9 cellular contexts compared by ENCODE assay signal in the genomic region with DNA sequence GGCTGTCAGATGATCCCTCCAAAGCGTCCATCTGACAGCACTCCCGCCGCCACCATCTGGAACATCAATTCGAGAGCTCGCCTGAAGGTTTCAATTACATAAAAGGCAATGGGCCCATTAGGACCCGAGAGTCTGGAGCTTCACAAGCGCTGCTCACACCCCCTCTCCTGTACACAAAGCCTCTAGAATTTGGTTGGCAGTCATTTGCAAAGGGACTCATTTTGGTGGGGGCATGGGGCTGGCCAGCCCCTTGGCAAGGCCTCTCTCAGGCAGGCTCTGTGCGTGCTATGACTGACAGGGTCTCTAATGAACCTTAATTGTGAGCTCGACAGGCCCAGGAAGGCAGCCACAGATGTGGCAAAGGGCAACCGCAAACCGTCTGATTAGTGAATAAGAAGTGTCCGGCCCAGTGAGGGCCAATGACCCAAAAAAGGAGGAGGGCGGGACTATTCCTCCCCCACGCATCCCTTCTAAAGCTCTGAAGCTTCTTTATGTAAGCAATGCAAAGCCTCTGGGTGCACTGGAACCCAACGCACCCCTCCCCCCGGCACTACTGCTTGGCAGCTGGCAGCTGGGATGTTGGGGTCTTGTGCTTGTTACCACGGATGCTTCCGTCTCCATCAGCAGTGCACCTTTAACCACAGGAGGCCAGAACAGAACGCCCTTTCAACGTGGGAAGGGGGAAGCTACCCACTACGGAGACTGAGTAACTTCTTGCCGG.
DNase-seq lines count a peak whose midpoint lies in the region; ATAC-seq and TF ChIP-seq lines count a peak whose summit lies in the region.
"Had no signal": no experiment of that assay in that cellular context is flagged by ENCODE, and none has a peak within 500 bp of the region (broad histone marks: within the 10 kb centered on the region; RNA-seq: fewer than 3 reads in every experiment).

No MANE protein-coding gene starts in this region.

- TF ChIP-seq CTCF in HFFc6 (IDR thresholded peaks at IDR 0.05) (no peak), gastroesophageal sphincter (IDR thresholded peaks at IDR 0.05) (no peak)

- no peaks in the 10 kb centered on the region for H3K27me3 ChIP-seq in gastroesophageal sphincter

- H3K27ac Mint-ChIP-seq in HFFc6, result peak overlapping the region; percentile 42
- H3K27ac Mint-ChIP-seq in stimulated activated naive B cell treated with anti-CD40 and anti-IgM and Interleukin-4, amounts not matched to agents 10 μg/mL and 1 μg/mL and 100 μg/mL, for 72 hours, result peak overlapping the region; percentile 32

- peaks cover 84% of the 10 kb centered on the region for H3K4me1 Mint-ChIP-seq in HFFc6 (ENCODE audit: low read depth)
- H3K4me1 Mint-ChIP-seq in stimulated activated naive B cell treated with anti-CD40 and anti-IgM and Interleukin-4, amounts not matched to agents 10 μg/mL and 1 μg/mL and 100 μg/mL, for 72 hours, result peaks cover 32 to 69% of the 10 kb centered on the region in 2 donors

- no peak overlapping the region for H3K4me3 ChIP-seq in gastroesophageal sphincter

- H3K4me3 Mint-ChIP-seq in HFFc6, result peak overlapping the region; percentile 10; the same call in 1 of the 2 replicates
- no peak overlapping the region for H3K4me3 Mint-ChIP-seq in stimulated activated naive B cell treated with anti-CD40 and anti-IgM and Interleukin-4, amounts not matched to agents 10 μg/mL and 1 μg/mL and 100 μg/mL, for 72 hours

- TF ChIP-seq EP300 in gastroesophageal sphincter (IDR thresholded peaks at IDR 0.05), result no peak

- ATAC-seq in gastroesophageal sphincter, result peak; percentile 32
- ATAC-seq in stimulated activated naive B cell treated with anti-CD40 and anti-IgM and Interleukin-4, amounts not matched to agents 10 μg/mL and 1 μg/mL and 100 μg/mL, for 72 hours (replicated peaks), result no peak
- ATAC-seq in HG03439 (IDR thresholded peaks at IDR 0.05; ENCODE audit: unreplicated experiment), result no peak

- H3K36me3 Mint-ChIP-seq in HFFc6 (ENCODE audit: low read depth), result peaks cover 25% of the 10 kb centered on the region
- H3K36me3 Mint-ChIP-seq in stimulated activated naive B cell treated with anti-CD40 and anti-IgM and Interleukin-4, amounts not matched to agents 10 μg/mL and 1 μg/mL and 100 μg/mL, for 72 hours, result peaks cover 38 to 62% of the 10 kb centered on the region in 2 donors

- no peaks in the 10 kb centered on the region for H3K9me3 Mint-ChIP-seq in HFFc6
- H3K9me3 Mint-ChIP-seq in stimulated activated naive B cell treated with anti-CD40 and anti-IgM and Interleukin-4, amounts not matched to agents 10 μg/mL and 1 μg/mL and 100 μg/mL, for 72 hours, result no peaks in the 10 kb centered on the region

- peaks cover 3% of the 10 kb centered on the region for H3K27me3 Mint-ChIP-seq in HFFc6 (ENCODE audit: insufficient read depth)
- H3K27me3 Mint-ChIP-seq in stimulated activated naive B cell treated with anti-CD40 and anti-IgM and Interleukin-4, amounts not matched to agents 10 μg/mL and 1 μg/mL and 100 μg/mL, for 72 hours, result no peaks in the 10 kb centered on the region

- H3K36me3 ChIP-seq in gastroesophageal sphincter, result no peaks in the 10 kb centered on the region

- peaks cover 23 to 100% (median 51%) of the 10 kb centered on the region in 3 donors for H3K4me1 ChIP-seq in gastroesophageal sphincter

- H3K27ac ChIP-seq in gastroesophageal sphincter, result peak overlapping the region; percentile 49 to 93 (median 92)

- H3K9me3 ChIP-seq in gastroesophageal sphincter, result no peaks in the 10 kb centered on the region

- DNase-seq in HFFc6 (peak; percentile 63), SK-N-DZ (ENCODE audit: low spot score) (peak; percentile 72), erythroblast (lab: John Stamatoyannopoulos, UW) (no peak)
- DNase-seq in stimulated activated naive B cell treated with anti-CD40 and anti-IgM and Interleukin-4, amounts not matched to agents 10 μg/mL and 1 μg/mL and 100 μg/mL, for 72 hours, result no peak
- DNase-seq in activated CD4-positive, alpha-beta T cell treated with anti-CD3 and anti-CD28 coated beads, Interleukin-2, amount 50 U/mL, for 1 hour, result no peak
- DNase-seq in stimulated activated CD4-positive, alpha-beta T cell treated with anti-CD3 and anti-CD28 coated beads, Interleukin-2, amount 100 ng/mL, for 48 hours, result no peak
- DNase-seq: NCI-H226 had no signal

- no peak for TF ChIP-seq POLR2A in gastroesophageal sphincter (IDR thresholded peaks at IDR 0.05)
- no peak for TF ChIP-seq POLR2A in erythroblast (IDR thresholded peaks at IDR 0.05; ENCODE audit: low read length)

- 12 to 48% methylated on average over 7 to 9 of the region's 22 CpGs for WGBS in gastroesophageal sphincter (ENCODE audit: low coverage in 1 of 2), 2 donors

Comparison
In these comparisons a context has a peak if more than half of its experiments do, and no peak if none do; other contexts are left out.
1. DNase-seq: peak in HFFc6 (single experiment) and SK-N-DZ (single experiment); none in stimulated activated naive B cell treated with anti-CD40 and anti-IgM and Interleukin-4, amounts not matched to agents 10 μg/mL and 1 μg/mL and 100 μg/mL, for 72 hours (single experiment), activated CD4-positive, alpha-beta T cell treated with anti-CD3 and anti-CD28 coated beads, Interleukin-2, amount 50 U/mL, for 1 hour (single experiment), stimulated activated CD4-positive, alpha-beta T cell treated with anti-CD3 and anti-CD28 coated beads, Interleukin-2, amount 100 ng/mL, for 48 hours (0 of 2) and erythroblast (0 of 2).